In the genomic region with DNA sequence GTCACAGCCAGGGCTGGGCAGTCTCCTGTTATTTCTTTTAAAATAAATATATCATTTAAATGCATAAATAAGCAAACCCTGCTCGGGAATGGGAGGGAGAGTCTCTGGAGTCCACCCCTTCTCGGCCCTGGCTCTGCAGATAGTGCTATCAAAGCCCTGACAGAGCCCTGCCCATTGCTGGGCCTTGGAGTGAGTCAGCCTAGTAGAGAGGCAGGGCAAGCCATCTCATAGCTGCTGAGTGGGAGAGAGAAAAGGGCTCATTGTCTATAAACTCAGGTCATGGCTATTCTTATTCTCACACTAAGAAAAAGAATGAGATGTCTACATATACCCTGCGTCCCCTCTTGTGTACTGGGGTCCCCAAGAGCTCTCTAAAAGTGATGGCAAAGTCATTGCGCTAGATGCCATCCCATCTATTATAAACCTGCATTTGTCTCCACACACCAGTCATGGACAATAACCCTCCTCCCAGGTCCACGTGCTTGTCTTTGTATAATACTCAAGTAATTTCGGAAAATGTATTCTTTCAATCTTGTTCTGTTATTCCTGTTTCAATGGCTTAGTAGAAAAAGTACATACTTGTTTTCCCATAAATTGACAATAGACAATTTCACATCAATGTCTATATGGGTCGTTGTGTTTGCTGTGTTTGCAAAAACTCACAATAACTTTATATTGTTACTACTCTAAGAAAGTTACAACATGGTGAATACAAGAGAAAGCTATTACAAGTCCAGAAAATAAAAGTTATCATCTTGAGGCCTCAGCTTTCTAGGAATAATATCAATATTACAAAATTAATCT, we compare ENCODE assay signal across 28 cellular contexts. TPM values are rescaled to one million over a fixed set of nuclear protein-coding genes. Genes with fewer than 3 reads are reported as not detected.
DNase-seq lines count a peak whose midpoint lies in the region; TF ChIP-seq lines count a peak whose summit lies in the region.
"Had no signal": no experiment of that assay in that cellular context is flagged by ENCODE, and none has a peak within 500 bp of the region (broad histone marks: within the 10 kb centered on the region; RNA-seq: fewer than 3 reads in every experiment).

No MANE protein-coding gene starts in this region.

- TF ChIP-seq CTCF in brain microvascular endothelial cell (IDR thresholded peaks at IDR 0.05; ENCODE audit: low read depth, low read length, missing control alignments) = no peak
- no peak for TF ChIP-seq CTCF in hepatocyte (IDR thresholded peaks at IDR 0.05; ENCODE audit: poor library complexity)

- H3K79me2 ChIP-seq in hepatocyte = no peaks in the 10 kb centered on the region

- no peaks in the 10 kb centered on the region for H3K9me3 ChIP-seq in hepatocyte (ENCODE audit: low read depth)
- H3K9me3 ChIP-seq: sigmoid colon, tibial artery had no signal

- H3K4me3 ChIP-seq in brain microvascular endothelial cell (ENCODE audit: low read depth, low read length) (no peak overlapping the region), hepatocyte (no peak overlapping the region)
- H3K4me3 ChIP-seq: coronary artery, sigmoid colon, SK-N-MC, tibial artery had no signal

- H4K20me1 ChIP-seq in hepatocyte (ENCODE audit: insufficient read depth, poor library complexity, severe bottlenecking) = no peaks in the 10 kb centered on the region

- DNase-seq in EH (ENCODE audit: low read depth) (peak; percentile 57), RPMI7951 (ENCODE audit: low read depth) (peak; percentile 45), brain microvascular endothelial cell (peak; percentile 58), hepatocyte (ENCODE audit: low spot score) (peak; percentile 11), NCI-H2227 treated with DMSO at 0.1 percent for 48 hours (lab: John Stamatoyannopoulos, UW) (no peak), Kasumi-1 (lab: John Stamatoyannopoulos, UW) (no peak), foreskin melanocyte (no peak)
- DNase-seq in stimulated activated CD4-positive, alpha-beta T cell treated with anti-CD3 and anti-CD28 coated beads, Interleukin-4, amount 100 ng/mL, for 24 hours = no peak
- DNase-seq: ACHN; activated CD4-positive, CD25-positive, alpha-beta regulatory T cell treated with anti-CD3 and anti-CD28 coated beads, Interleukin-2, amount 50 U/mL, for 72 hours; activated T-cell treated with anti-CD3 and anti-CD28 coated beads, Interleukin-2, amount 50 U/mL, for 72 hours; CD4-positive, alpha-beta memory T cell; DND-41; endodermal cell; H9; Karpas-422; left colon; NCI-H1092; NCI-H2029; NCI-H446 treated with DMSO at 0.1 percent for 48 hours; NK-92 treated with Interleukin-12 subunit alpha and Interleukin-12 subunit beta, amount 100 ng/mL, for 24 hours; sigmoid colon; tibial artery had no signal

- no peak overlapping the region for H3K4me2 ChIP-seq in hepatocyte

- no peak overlapping the region for H3K27ac ChIP-seq in brain microvascular endothelial cell
- H3K27ac ChIP-seq in hepatocyte = no peak overlapping the region
- H3K27ac ChIP-seq: coronary artery, sigmoid colon, SK-N-MC, tibial artery had no signal

- H3K36me3 ChIP-seq in brain microvascular endothelial cell (replicated peaks) = no peaks in the 10 kb centered on the region
- H3K36me3 ChIP-seq in hepatocyte (replicated peaks; ENCODE audit: insufficient read depth, low read depth) = no peaks in the 10 kb centered on the region
- H3K36me3 ChIP-seq: sigmoid colon, tibial artery had no signal

- H3K4me1 ChIP-seq in hepatocyte (ENCODE audit: insufficient read depth) = no peaks in the 10 kb centered on the region
- H3K4me1 ChIP-seq: sigmoid colon, tibial artery had no signal

- H3K9me2 ChIP-seq in hepatocyte (replicated peaks; ENCODE audit: insufficient read depth) = no peaks in the 10 kb centered on the region

- H3K27me3 ChIP-seq in brain microvascular endothelial cell (replicated peaks) (no peaks in the 10 kb centered on the region), hepatocyte (no peaks in the 10 kb centered on the region)
- H3K27me3 ChIP-seq: sigmoid colon, tibial artery had no signal

- H2AFZ ChIP-seq in hepatocyte = no peak overlapping the region

- in situ Hi-C loops in brain microvascular endothelial cell (cut with HindIII; ENCODE audit: low pct_ligation_motif_present, low sequenced_read_pairs) = no loop called here

- 76% methylated on average over 7 of the region's 7 CpGs for WGBS in hepatocyte (ENCODE audit: low lambda C conversion rate, missing lambda C conversion rate)

RNA-seq across cellular contexts. Expression of gene OR51B4, which starts 13.4 kb away (rescaled TPM):
- not detected in 2 replicates for total RNA-seq in RPMI7951 (2014; rRNA removed; shearing (Covaris generic))
- not detected in 2 replicates for total RNA-seq in hepatocyte
- polyA plus RNA-seq in hepatocyte = 0.17 TPM in 1 of 2 replicates, not detected in the other
- total RNA-seq: activated T-cell treated with anti-CD3 and anti-CD28 coated beads, Interleukin-2, amount 50 U/mL, for 72 hours; CD4-positive, alpha-beta memory T cell; endodermal cell; H9; HT-29; left colon; natural killer cell treated with Interleukin-12 subunit alpha and Interleukin-12 subunit beta and Interleukin-15 and Interleukin-18, amount 100 ng/mL, for 72 hours; sigmoid colon; T-helper 2 cell treated with Interferon-gamma antibody and Interleukin-4, amounts not matched to agents 100 ng/mL and 5 ng/mL, for 36 hours had no signal
- polyA plus RNA-seq: CD4-positive, alpha-beta memory T cell; sigmoid colon had no signal

RNA-seq across cellular contexts. Expression of gene HBE1, which starts 18.6 kb away (rescaled TPM):
- total RNA-seq in RPMI7951 (2014; rRNA removed; shearing (Covaris generic)) = 4.6 and 6.4 TPM in 2 replicates
- 1.1 and 1.6 TPM in 2 replicates for total RNA-seq in hepatocyte
- polyA plus RNA-seq in hepatocyte = 0.25 and 1.5 TPM in 2 replicates
- total RNA-seq: activated T-cell treated with anti-CD3 and anti-CD28 coated beads, Interleukin-2, amount 50 U/mL, for 72 hours; CD4-positive, alpha-beta memory T cell; H9; HT-29; left colon; natural killer cell treated with Interleukin-12 subunit alpha and Interleukin-12 subunit beta and Interleukin-15 and Interleukin-18, amount 100 ng/mL, for 72 hours; sigmoid colon; T-helper 2 cell treated with Interferon-gamma antibody and Interleukin-4, amounts not matched to agents 100 ng/mL and 5 ng/mL, for 36 hours had no signal
- polyA plus RNA-seq: CD4-positive, alpha-beta memory T cell; sigmoid colon had no signal

RNA-seq across cellular contexts. Expression of gene HBG2, which starts 33.7 kb away (rescaled TPM):
- 1.3 TPM in 1 of 2 replicates, not detected in the other for total RNA-seq in RPMI7951 (2014; rRNA removed; shearing (Covaris generic))
- not detected in 2 replicates for total RNA-seq in hepatocyte
- 0.63 TPM in 1 of 2 replicates, not detected in the other for polyA plus RNA-seq in hepatocyte
- total RNA-seq: activated T-cell treated with anti-CD3 and anti-CD28 coated beads, Interleukin-2, amount 50 U/mL, for 72 hours; CD4-positive, alpha-beta memory T cell; H9; HT-29; left colon; natural killer cell treated with Interleukin-12 subunit alpha and Interleukin-12 subunit beta and Interleukin-15 and Interleukin-18, amount 100 ng/mL, for 72 hours; sigmoid colon; T-helper 2 cell treated with Interferon-gamma antibody and Interleukin-4, amounts not matched to agents 100 ng/mL and 5 ng/mL, for 36 hours had no signal
- polyA plus RNA-seq: CD4-positive, alpha-beta memory T cell; sigmoid colon had no signal

RNA-seq across cellular contexts. Expression of gene OR51B2, which starts 35.8 kb away (rescaled TPM):
- 0.36 TPM in 1 of 2 replicates, not detected in the other for total RNA-seq in RPMI7951 (2014; rRNA removed; shearing (Covaris generic))
- not detected in 2 replicates for total RNA-seq in hepatocyte
- not detected in 2 replicates for polyA plus RNA-seq in hepatocyte
- total RNA-seq: activated T-cell treated with anti-CD3 and anti-CD28 coated beads, Interleukin-2, amount 50 U/mL, for 72 hours; CD4-positive, alpha-beta memory T cell; H9; HT-29; left colon; natural killer cell treated with Interleukin-12 subunit alpha and Interleukin-12 subunit beta and Interleukin-15 and Interleukin-18, amount 100 ng/mL, for 72 hours; T-helper 2 cell treated with Interferon-gamma antibody and Interleukin-4, amounts not matched to agents 100 ng/mL and 5 ng/mL, for 36 hours had no signal
- polyA plus RNA-seq: CD4-positive, alpha-beta memory T cell; sigmoid colon had no signal

RNA-seq across cellular contexts. Expression of gene HBG1, which starts 38.7 kb away (rescaled TPM):
- total RNA-seq in RPMI7951 (2014; rRNA removed; shearing (Covaris generic)) = not detected in 2 replicates
- total RNA-seq in hepatocyte = not detected in 2 replicates
- not detected in 2 replicates for polyA plus RNA-seq in hepatocyte
- total RNA-seq: activated T-cell treated with anti-CD3 and anti-CD28 coated beads, Interleukin-2, amount 50 U/mL, for 72 hours; CD4-positive, alpha-beta memory T cell; endodermal cell; H9; HT-29; left colon; natural killer cell treated with Interleukin-12 subunit alpha and Interleukin-12 subunit beta and Interleukin-15 and Interleukin-18, amount 100 ng/mL, for 72 hours; sigmoid colon; T-helper 2 cell treated with Interferon-gamma antibody and Interleukin-4, amounts not matched to agents 100 ng/mL and 5 ng/mL, for 36 hours had no signal
- polyA plus RNA-seq: CD4-positive, alpha-beta memory T cell; sigmoid colon had no signal

Comparison
In these comparisons a context has a peak if more than half of its experiments do, and no peak if none do; other contexts are left out.
1. DNase-seq: peak in EH (single experiment), RPMI7951 (single experiment), brain microvascular endothelial cell (single experiment) and hepatocyte (single experiment); none in NCI-H2227 treated with DMSO at 0.1 percent for 48 hours (single experiment), Kasumi-1 (0 of 2), stimulated activated CD4-positive, alpha-beta T cell treated with anti-CD3 and anti-CD28 coated beads, Interleukin-4, amount 100 ng/mL, for 24 hours (single experiment) and foreskin melanocyte (single experiment).